ENCODE assay signal across 21 cellular contexts in genomic region chr15:89947338-89947829, GRCh38. TPM values are rescaled to one million over a fixed set of nuclear protein-coding genes. Genes with fewer than 3 reads are reported as not detected.
DNase-seq lines count a peak whose midpoint lies in the region; ATAC-seq and TF ChIP-seq lines count a peak whose summit lies in the region.
"Had no signal": no experiment of that assay in that cellular context is flagged by ENCODE, and none has a peak within 500 bp of the region (broad histone marks: within the 10 kb centered on the region; RNA-seq: fewer than 3 reads in every experiment).

No MANE protein-coding gene starts in this region.

- peaks cover 16% of the 10 kb centered on the region for H3K4me1 ChIP-seq in Caco-2

- no peak for TF ChIP-seq CTCF in Caco-2 (IDR thresholded peaks at IDR 0.05; ENCODE audit: insufficient read depth in 1 of 2, low read depth in 1 of 2, low read length in 1 of 2, severe bottlenecking in 1 of 2, unreplicated experiment in 1 of 2)

- no peaks in the 10 kb centered on the region for H3K27me3 Mint-ChIP-seq in Caco-2 (ENCODE audit: insufficient read depth, unreplicated experiment)
- H3K27me3 Mint-ChIP-seq: T-cell had no signal

- peaks cover 13% of the 10 kb centered on the region for H3K4me1 Mint-ChIP-seq in Caco-2 (ENCODE audit: low read depth, unreplicated experiment)
- H3K4me1 Mint-ChIP-seq: CD8-positive, alpha-beta memory T cell; H9; T-cell had no signal

- intact Hi-C loops in Caco-2 (cut with micrococcal nuclease; ENCODE audit: unreplicated experiment) = no loop called here
- intact Hi-C loops in left colon (cut with DNase I, micrococcal nuclease) = no loop called here

- no peaks in the 10 kb centered on the region for H3K27me3 ChIP-seq in Caco-2 (replicated peaks; ENCODE audit: control insufficient read depth, insufficient read depth, low read length)

- POLR2A ChIA-PET in Caco-2 (lab: Charles Lee) = no interaction called here

- BruUV-seq in Caco-2 (replicated peaks; lab: Mats Ljungman, UMichigan) = no TSS peak

- no peaks in the 10 kb centered on the region for H3K9me3 ChIP-seq in Caco-2

- no peak overlapping the region for H3K27ac ChIP-seq in substantia nigra (ENCODE audit: low read depth, low read length, poor library complexity, severe bottlenecking)
- H3K27ac ChIP-seq: C4-2B, SK-N-MC had no signal

- no peak overlapping the region for H3K4me3 ChIP-seq in Caco-2 (ENCODE audit: low read depth, low read length)
- H3K4me3 ChIP-seq: SK-N-MC had no signal

- peak overlapping the region; percentile 65 for H3K4me3 Mint-ChIP-seq in Caco-2 (ENCODE audit: unreplicated experiment)
- H3K4me3 Mint-ChIP-seq: CD8-positive, alpha-beta memory T cell; H9; T-cell had no signal

- no peaks in the 10 kb centered on the region for H3K36me3 Mint-ChIP-seq in Caco-2 (ENCODE audit: insufficient read depth, unreplicated experiment)
- H3K36me3 Mint-ChIP-seq: T-cell had no signal

- no peaks in the 10 kb centered on the region for H3K36me3 ChIP-seq in Caco-2 (ENCODE audit: control insufficient read depth, insufficient read depth, low read length)

- ATAC-seq in left colon (peak; percentile 85), HG02798 (IDR thresholded peaks at IDR 0.05; ENCODE audit: poor library complexity, unreplicated experiment) (no peak), GM21723 (IDR thresholded peaks at IDR 0.05; ENCODE audit: unreplicated experiment) (no peak)
- ATAC-seq: T-cell had no signal

- no peak overlapping the region for H3K27ac Mint-ChIP-seq in Caco-2 (ENCODE audit: unreplicated experiment)
- H3K27ac Mint-ChIP-seq: H9, T-cell had no signal

- DNase-seq in Caco-2 (no peak), M059J (ENCODE audit: low read depth) (peak; percentile 22), OCI-M1 (lab: John Stamatoyannopoulos, UW) (peak; percentile 16), left colon (no peak), SIG-M5 treated with dmso at 0.1 percent for 504 hours (lab: John Stamatoyannopoulos, UW; ENCODE audit: unreplicated experiment) (no peak), substantia nigra (lab: John Stamatoyannopoulos, UW) (no peak)
- DNase-seq: CD8-positive, alpha-beta memory T cell; DMS79; H9; NCI-H1092 treated with DMSO at 0.1 percent for 48 hours; NCI-H1436 treated with DMSO at 0.1 percent for 48 hours; NCI-H2029; NCI-H345; NCI-H524; NCI-H82; Right ventricle myocardium superior; T-cell had no signal

- no peaks in the 10 kb centered on the region for H3K9me3 Mint-ChIP-seq in Caco-2 (ENCODE audit: unreplicated experiment)
- H3K9me3 Mint-ChIP-seq: CD8-positive, alpha-beta memory T cell; T-cell had no signal

- CTCF ChIA-PET in Caco-2 (lab: Charles Lee) = no interaction called here

RNA-seq across cellular contexts. Expression of gene ARPIN, which starts 34.6 kb away (rescaled TPM):
- total RNA-seq in Caco-2 (2022) = 11.5 and 13.3 TPM in 2 replicates
- 2.0 and 5.2 TPM in 2 replicates for total RNA-seq in M059J (2014; rRNA removed; shearing (Covaris generic))
- total RNA-seq in left colon = 10 to 100 TPM; 40.0 to 40.4 TPM

RNA-seq across cellular contexts. Expression of gene AP3S2, which starts 53.6 kb away (rescaled TPM):
- total RNA-seq in Caco-2 (2022) (26.4 and 28.1 TPM in 2 replicates), left colon (10 to 100 TPM; 54.0 to 59.3 TPM)
- total RNA-seq in M059J (2014; rRNA removed; shearing (Covaris generic)) = 48.8 and 58.8 TPM in 2 replicates

RNA-seq across cellular contexts. Expression of gene ZNF710, which starts 53.7 kb away (rescaled TPM):
- total RNA-seq in Caco-2 (2022) = 16.5 and 21.4 TPM in 2 replicates
- 3.9 and 11.0 TPM in 2 replicates for total RNA-seq in M059J (2014; rRNA removed; shearing (Covaris generic))
- total RNA-seq in left colon = 10 to 100 TPM; 33.8 to 52.9 TPM

Comparison
In these comparisons a context has a peak if more than half of its experiments do, and no peak if none do; other contexts are left out.
1. DNase-seq: peak in M059J (single experiment) and OCI-M1 (single experiment); none in Caco-2 (0 of 2), left colon (0 of 2), SIG-M5 treated with dmso at 0.1 percent for 504 hours (single experiment) and substantia nigra (0 of 49).